Comparison of ENCODE assay signal across 13 cellular contexts in genomic region chr9:27485158-27485557, GRCh38. TPM values are rescaled to one million over a fixed set of nuclear protein-coding genes. Genes with fewer than 3 reads are reported as not detected.
DNase-seq lines count a peak whose midpoint lies in the region; ATAC-seq and TF ChIP-seq lines count a peak whose summit lies in the region.
"Had no signal": no experiment of that assay in that cellular context is flagged by ENCODE, and none has a peak within 500 bp of the region (broad histone marks: within the 10 kb centered on the region; RNA-seq: fewer than 3 reads in every experiment).

No MANE protein-coding gene starts in this region.

- H3K9me3 ChIP-seq in T-helper 17 cell (ENCODE audit: control insufficient read depth, low read length, poor library complexity, severe bottlenecking), result no peaks in the 10 kb centered on the region
- H3K9me3 ChIP-seq in left lung, result no peaks in the 10 kb centered on the region

- DNase-seq in T-helper 17 cell (no peak), NCI-H187 (lab: John Stamatoyannopoulos, UW) (no peak), nephron progenitor cell (no peak), left lung (no peak)
- DNase-seq in effector CD8-positive, alpha-beta T cell (lab: John Stamatoyannopoulos, UW), result no peak
- DNase-seq: amniotic stem cell, DND-41, NCI-H524 treated with DMSO at 0.1 percent for 48 hours, substantia nigra had no signal

- intact Hi-C loops in left lung (cut with DNase I), result no loop called here

- no peak overlapping the region for H3K4me3 ChIP-seq in left lung

- H3K27ac Mint-ChIP-seq in T-helper 17 cell (no peak overlapping the region), nephron progenitor cell (no peak overlapping the region)

- H3K4me1 Mint-ChIP-seq in T-helper 17 cell (peaks cover 13% of the 10 kb centered on the region), nephron progenitor cell (peaks cover 45% of the 10 kb centered on the region)

- H3K27me3 Mint-ChIP-seq in T-helper 17 cell, result no peaks in the 10 kb centered on the region
- no peaks in the 10 kb centered on the region for H3K27me3 Mint-ChIP-seq in nephron progenitor cell (ENCODE audit: low read depth, poor library complexity)

- no peak for TF ChIP-seq CTCF in nephron progenitor cell (IDR thresholded peaks at IDR 0.05)
- no peak for TF ChIP-seq CTCF in left lung (IDR thresholded peaks at IDR 0.05)

- no peak overlapping the region for H3K27ac ChIP-seq in left lung

- no peaks in the 10 kb centered on the region for H3K36me3 ChIP-seq in left lung

- H3K27me3 ChIP-seq in left lung, result no peaks in the 10 kb centered on the region

- no peaks in the 10 kb centered on the region for H3K4me1 ChIP-seq in left lung

- H3K36me3 Mint-ChIP-seq in T-helper 17 cell (ENCODE audit: low read depth) (no peaks in the 10 kb centered on the region), nephron progenitor cell (ENCODE audit: low read depth) (peaks cover 31% of the 10 kb centered on the region)

- ATAC-seq in GM18498 (IDR thresholded peaks at IDR 0.05; ENCODE audit: unreplicated experiment) (peak; percentile 91), GM19397 (IDR thresholded peaks at IDR 0.05; ENCODE audit: unreplicated experiment) (peak; percentile 77), HG02981 (IDR thresholded peaks at IDR 0.05; ENCODE audit: unreplicated experiment) (peak; percentile 78), T-helper 17 cell (peak; percentile 40), left lung (no peak)

- peaks cover 13% of the 10 kb centered on the region for H3K9me3 Mint-ChIP-seq in nephron progenitor cell

- H3K4me3 Mint-ChIP-seq in T-helper 17 cell, result no peak overlapping the region
- H3K4me3 Mint-ChIP-seq in nephron progenitor cell, result no peak overlapping the region

RNA-seq across cellular contexts. Expression of gene IFNK, which starts 38.9 kb away (rescaled TPM):
- total RNA-seq in T-helper 17 cell (not detected), left lung (not detected)
- total RNA-seq: fibroblast of lung had no signal

RNA-seq across cellular contexts. Expression of gene MOB3B, which starts 44.5 kb away (rescaled TPM):
- total RNA-seq in T-helper 17 cell (under 1 TPM; 0.42 to 0.57 TPM), left lung (10 to 100 TPM in 1 of 2 donors, 1 to 10 TPM in 1; 7.2 to 13.6 TPM)

Comparison
In these comparisons a context has a peak if more than half of its experiments do, and no peak if none do; other contexts are left out.
1. RNA of gene MOB3B, which starts 44.5 kb away (total RNA-seq): 7.2 to 13.6 TPM in left lung; 0.42 to 0.57 TPM in T-helper 17 cell; every median in the first group is over 4 times any median in the second.